ENCODE assay signal across 8 cellular contexts in the genomic region with DNA sequence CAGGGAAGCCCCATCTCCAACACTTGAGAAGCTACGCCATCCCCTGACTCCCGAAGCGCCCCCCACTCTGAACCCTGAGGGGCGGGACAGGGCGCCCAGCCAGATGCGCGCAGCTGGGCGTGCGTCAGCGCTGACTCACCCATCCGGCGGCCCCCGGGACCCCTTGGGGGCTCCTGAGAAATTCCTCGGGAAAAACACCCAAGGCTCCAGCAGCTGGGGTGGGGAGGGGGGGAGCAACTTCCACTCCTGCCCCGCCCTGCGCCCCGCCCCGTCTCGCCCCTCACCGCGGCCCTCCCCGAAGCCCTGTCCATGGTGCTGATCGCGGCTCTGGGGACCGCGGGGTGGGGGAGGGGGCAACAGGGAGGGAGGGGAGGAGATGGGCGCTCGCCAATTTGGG. TPM values are rescaled to one million over a fixed set of nuclear protein-coding genes. Genes with fewer than 3 reads are reported as not detected.
DNase-seq lines count a peak whose midpoint lies in the region; ATAC-seq and TF ChIP-seq lines count a peak whose summit lies in the region.

No MANE protein-coding gene starts in this region.

- H3K9me3 Mint-ChIP-seq in activated T-cell treated with anti-CD3 and anti-CD28 coated beads, Interleukin-2, amount 50 U/mL, for 24 hours, result no peaks in the 10 kb centered on the region

- H3K36me3 Mint-ChIP-seq in activated T-cell treated with anti-CD3 and anti-CD28 coated beads, Interleukin-2, amount 50 U/mL, for 24 hours (ENCODE audit: low read depth), result no peaks in the 10 kb centered on the region

- H3K4me3 ChIP-seq in foreskin fibroblast (ENCODE audit: low read depth in 1 of 2, low read length in 2 of 2), result peak overlapping the region; percentile 59 to 64

- DNase-seq in HEK293T (ENCODE audit: extremely low spot score), result peak; percentile 69
- peak; percentile 62 for DNase-seq in activated T-cell treated with anti-CD3 and anti-CD28 coated beads, Interleukin-2, amount 50 U/mL, for 24 hours
- DNase-seq in foreskin fibroblast, result peak; percentile 74 to 87
- DNase-seq in posterior vena cava (ENCODE audit: low spot score), result peak; percentile 87
- no peak for DNase-seq in NCI-H524 (lab: John Stamatoyannopoulos, UW)
- DNase-seq in HuH-7.5 (ENCODE audit: low spot score), result no peak
- DNase-seq in NCI-H146 (lab: John Stamatoyannopoulos, UW), result no peak

- no peak for ATAC-seq in HG03025 (IDR thresholded peaks at IDR 0.05; ENCODE audit: low FRiP score, unreplicated experiment)

- H3K4me1 Mint-ChIP-seq in activated T-cell treated with anti-CD3 and anti-CD28 coated beads, Interleukin-2, amount 50 U/mL, for 24 hours (ENCODE audit: low read depth), result peaks cover 34% of the 10 kb centered on the region

- POLR2A ChIA-PET in HEK293T (lab: Yijun Ruan, JAX), result no interaction called here

- TF ChIP-seq CTCF in foreskin fibroblast (IDR thresholded peaks at IDR 0.05; ENCODE audit: low read depth, low read length), result no peak

- no peak overlapping the region for H3K27ac Mint-ChIP-seq in activated T-cell treated with anti-CD3 and anti-CD28 coated beads, Interleukin-2, amount 50 U/mL, for 24 hours

- H3K27me3 Mint-ChIP-seq in activated T-cell treated with anti-CD3 and anti-CD28 coated beads, Interleukin-2, amount 50 U/mL, for 24 hours, result peaks cover 74% of the 10 kb centered on the region

- no peak overlapping the region for H3K4me3 Mint-ChIP-seq in activated T-cell treated with anti-CD3 and anti-CD28 coated beads, Interleukin-2, amount 50 U/mL, for 24 hours

- intact Hi-C loops in posterior vena cava (cut with DNase I), result no loop called here

- CTCF ChIA-PET in HEK293T (lab: Yijun Ruan, JAX), result interaction anchor here (0.5 to 2.0 kb wide), 3 partner anchors 9 to 78 kb away, joined by 3 to 4 read pairs (median 3); no protein-coding TSS in a partner anchor

TF ChIP-seq in HEK293T, 16 proteins besides CTCF, POLR2A, EP300 and RAD21:
- no peak for TF ChIP-seq LEF1 (IDR thresholded peaks at IDR 0.05; ENCODE audit: borderline replicate concordance)
- no peak for TF ChIP-seq SP1 (IDR thresholded peaks at IDR 0.05)
- no peak for TF ChIP-seq FOXM1 (IDR thresholded peaks at IDR 0.05; ENCODE audit: borderline replicate concordance)
- TF ChIP-seq NFRKB (IDR thresholded peaks at IDR 0.05), result no peak

RNA-seq across cellular contexts. Expression of a gene that starts 1.0 kb away (rescaled TPM):
- total RNA-seq in posterior vena cava, result 10 to 100 TPM; 10.7 to 23.4 TPM

RNA-seq across cellular contexts. Expression of a gene that starts 4.0 kb away (rescaled TPM):
- not detected for total RNA-seq in posterior vena cava

Comparison
In these comparisons a context has a peak if more than half of its experiments do, and no peak if none do; other contexts are left out.
1. DNase-seq: peak in HEK293T (single experiment), activated T-cell treated with anti-CD3 and anti-CD28 coated beads, Interleukin-2, amount 50 U/mL, for 24 hours (single experiment), foreskin fibroblast (2 of 2) and posterior vena cava (single experiment); none in NCI-H524 (0 of 2), HuH-7.5 (single experiment) and NCI-H146 (single experiment).